In the genomic region with DNA sequence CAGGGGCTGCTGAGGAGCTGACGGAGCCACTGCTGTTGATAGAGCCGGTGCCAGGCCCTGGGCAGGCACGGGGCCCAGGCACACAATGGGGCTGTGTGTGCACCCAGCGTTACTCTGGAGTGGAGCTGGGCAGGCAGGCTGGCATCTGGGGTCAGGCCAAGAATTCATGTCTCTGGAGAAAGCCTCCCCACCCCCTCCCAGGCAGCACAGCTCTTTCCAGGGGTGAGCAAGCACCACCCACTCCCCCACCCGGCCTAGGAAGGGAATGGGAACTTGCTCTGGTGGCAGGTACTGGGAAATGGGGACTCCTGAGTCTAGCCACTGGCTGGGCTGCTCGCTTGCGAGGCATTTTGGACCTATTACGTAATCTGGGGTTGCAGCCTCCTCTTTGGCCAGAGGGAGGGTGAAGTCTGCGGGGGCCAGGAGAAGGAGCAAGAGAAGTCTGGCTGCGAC, we compare ENCODE assay signal across 9 cellular contexts. TPM values are rescaled to one million over a fixed set of nuclear protein-coding genes. Genes with fewer than 3 reads are reported as not detected.
DNase-seq lines count a peak whose midpoint lies in the region.
"Had no signal": no experiment of that assay in that cellular context is flagged by ENCODE, and none has a peak within 500 bp of the region (broad histone marks: within the 10 kb centered on the region; RNA-seq: fewer than 3 reads in every experiment).

No MANE protein-coding gene starts in this region.

- H3K9me3 ChIP-seq in BLaER1 treated with 17β-estradiol and CSF1 and Interleukin-3, amounts not matched to agents 10 nM and 100 nM (replicated peaks in 1 of 11): no peaks in the 10 kb centered on the region

- peaks cover 9 to 73% (median 36%) of the 10 kb centered on the region in 11 experiments; a peak in 20 of 22 replicates for H3K36me3 ChIP-seq in BLaER1 treated with 17β-estradiol and CSF1 and Interleukin-3, amounts not matched to agents 10 nM and 100 nM

- H4K20me1 ChIP-seq in BLaER1 treated with 17β-estradiol and CSF1 and Interleukin-3, amounts not matched to agents 10 nM and 100 nM: peaks cover 0 to 68% (median 30%) of the 10 kb centered on the region in 11 experiments; a peak in 14 of 22 replicates

- in situ Hi-C loops in SK-MEL-5 (cut with HindIII; ENCODE audit: low pct_unique_long_range_greater_than_20kb, low sequenced_read_pairs): no loop called here

- peak overlapping the region; percentile 84 to 100 (median 98); a peak in 21 of 22 replicates for H3K4me2 ChIP-seq in BLaER1 treated with 17β-estradiol and CSF1 and Interleukin-3, amounts not matched to agents 10 nM and 100 nM

- DNase-seq in SK-MEL-5 (ENCODE audit: low read depth, low spot score) (peak; percentile 49), head of caudate nucleus (peak; percentile 85 to 99 (median 94)), pons (ENCODE audit: low spot score) (peak; percentile 97), NCI-H510A treated with DMSO at 0.1 percent for 48 hours (lab: John Stamatoyannopoulos, UW) (no peak), RPMI8226 (no peak)
- DNase-seq in activated CD8-positive, alpha-beta memory T cell treated with anti-CD3 and anti-CD28 coated beads, Interleukin-2, amount 50 U/mL, for 4 hours: no peak
- DNase-seq in activated CD4-positive, alpha-beta T cell treated with anti-CD3 and anti-CD28 coated beads, Interleukin-2, amount 50 U/mL, for 1 hour: no peak
- DNase-seq: activated CD8-positive, alpha-beta T cell treated with anti-CD3 and anti-CD28 coated beads, Interleukin-2, amount 10 ng/mL, durations not matched to agents 7 days and 5 days had no signal

- peak overlapping the region in 10 of 11 experiments; percentile 15 to 96 (median 76); a peak in 20 of 22 replicates for H3K27ac ChIP-seq in BLaER1 treated with 17β-estradiol and CSF1 and Interleukin-3, amounts not matched to agents 10 nM and 100 nM

- H3K9ac ChIP-seq in BLaER1 treated with 17β-estradiol and CSF1 and Interleukin-3, amounts not matched to agents 10 nM and 100 nM: peak overlapping the region; percentile 19 to 71 (median 61); a peak in 15 of 22 replicates

- peak overlapping the region in 1 of 10 experiments; percentile 24; a peak in 3 of 20 replicates for H3K4me3 ChIP-seq in BLaER1 treated with 17β-estradiol and CSF1 and Interleukin-3, amounts not matched to agents 10 nM and 100 nM

- H3K4me1 ChIP-seq in BLaER1 treated with 17β-estradiol and CSF1 and Interleukin-3, amounts not matched to agents 10 nM and 100 nM: peaks cover 81 to 100% (median 98%) of the 10 kb centered on the region in 10 experiments

- H3K27me3 ChIP-seq in BLaER1 treated with 17β-estradiol and CSF1 and Interleukin-3, amounts not matched to agents 10 nM and 100 nM: no peaks in the 10 kb centered on the region

- intact Hi-C loops in head of caudate nucleus (cut with DNase I): no loop called here

RNA-seq across cellular contexts. Expression of gene TFEB, which starts 22.7 kb away (rescaled TPM):
- 1.9 and 3.7 TPM in 2 replicates for total RNA-seq in SK-MEL-5 (2014; rRNA removed; shearing (Covaris generic))
- 2.9 and 3.4 TPM in 2 replicates for polyA plus RNA-seq in SK-MEL-5 (2015; cell fraction: cytosol; rRNA removed)
- 3.5 and 12.5 TPM in 2 replicates for polyA plus RNA-seq in SK-MEL-5 (2015; cell fraction: nucleus; rRNA removed)

RNA-seq across cellular contexts. Expression of gene PGC, which starts 34.5 kb away (rescaled TPM):
- not detected in 2 replicates for total RNA-seq in SK-MEL-5 (2014; rRNA removed; shearing (Covaris generic))
- polyA plus RNA-seq in SK-MEL-5 (2015; cell fraction: cytosol; rRNA removed): 0.13 TPM in 1 of 2 replicates, not detected in the other
- not detected in 2 replicates for polyA plus RNA-seq in SK-MEL-5 (2015; cell fraction: nucleus; rRNA removed)
- total RNA-seq: activated CD8-positive, alpha-beta T cell treated with anti-CD3 and anti-CD28 coated beads, Interleukin-2, amount 10 ng/mL, durations not matched to agents 7 days and 5 days had no signal

Comparison
In these comparisons a context has a peak if more than half of its experiments do, and no peak if none do; other contexts are left out.
1. DNase-seq: peak in SK-MEL-5 (single experiment), head of caudate nucleus (42 of 42) and pons (single experiment); none in activated CD8-positive, alpha-beta memory T cell treated with anti-CD3 and anti-CD28 coated beads, Interleukin-2, amount 50 U/mL, for 4 hours (single experiment), NCI-H510A treated with DMSO at 0.1 percent for 48 hours (single experiment), activated CD4-positive, alpha-beta T cell treated with anti-CD3 and anti-CD28 coated beads, Interleukin-2, amount 50 U/mL, for 1 hour (single experiment) and RPMI8226 (single experiment).